Comparison of ENCODE assay signal across 8 cellular contexts in the genomic region with DNA sequence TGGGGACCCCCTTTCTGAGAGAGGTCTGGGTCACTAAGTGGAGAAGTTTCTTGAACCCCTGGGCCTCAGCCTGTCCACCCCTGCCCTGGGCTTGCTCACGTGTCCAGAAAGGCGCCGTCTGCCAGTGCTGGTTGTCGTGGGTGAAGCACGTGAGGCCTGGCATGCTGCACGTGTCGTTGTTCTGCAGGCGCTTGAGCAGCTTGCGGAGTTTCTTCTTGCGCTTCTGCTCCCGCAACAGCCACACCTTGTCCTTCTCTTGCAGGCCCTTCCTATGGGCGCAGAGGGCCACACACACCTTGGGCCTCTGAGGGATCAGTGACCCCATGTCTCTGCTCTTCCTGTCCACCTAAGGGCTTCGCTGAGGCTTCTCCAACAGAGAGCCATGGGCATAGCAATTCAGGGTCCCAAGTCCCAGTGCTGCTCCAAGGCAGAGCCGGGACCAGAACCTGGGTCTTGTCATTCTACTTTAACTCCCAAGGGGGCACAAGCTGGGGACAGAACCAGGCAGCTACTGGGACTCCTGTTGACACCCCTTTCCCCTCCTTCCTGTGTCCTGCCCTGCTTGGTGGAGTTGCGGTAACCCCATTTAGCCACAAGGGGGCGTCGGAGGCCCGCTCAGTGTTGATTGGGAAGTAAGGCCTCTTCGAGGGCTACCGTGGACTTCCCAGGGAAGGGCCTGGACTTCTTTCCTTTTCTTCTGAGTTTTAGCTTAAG.
DNase-seq lines count a peak whose midpoint lies in the region; ATAC-seq, FAIRE-seq and TF ChIP-seq lines count a peak whose summit lies in the region.

No MANE protein-coding gene starts in this region.

- H3K9me2 ChIP-seq in Karpas-422 (replicated peaks; ENCODE audit: insufficient read depth, low read length): no peaks in the 10 kb centered on the region

- TF ChIP-seq POLR2A in thyroid gland (IDR thresholded peaks at IDR 0.05): no peak

- WGBS in thyroid gland, 2 donors: 33 to 43% methylated on average over 10 to 20 of the region's 20 CpGs

- no peaks in the 10 kb centered on the region for H3K9me3 ChIP-seq in Karpas-422 (ENCODE audit: low read length)
- H3K9me3 ChIP-seq in osteoblast (ENCODE audit: low read depth, low read length): no peaks in the 10 kb centered on the region
- H3K9me3 ChIP-seq in thyroid gland: no peaks in the 10 kb centered on the region

- no peaks in the 10 kb centered on the region for H3K4me1 ChIP-seq in Karpas-422 (ENCODE audit: low read length)
- H3K4me1 ChIP-seq in foreskin keratinocyte: peaks cover 5% of the 10 kb centered on the region
- peaks cover 3% of the 10 kb centered on the region for H3K4me1 ChIP-seq in osteoblast (ENCODE audit: insufficient read depth, low read length)
- peaks cover 0 to 8% of the 10 kb centered on the region in 2 donors for H3K4me1 ChIP-seq in thyroid gland

- DNase-seq in Karpas-422: peak; percentile 88
- DNase-seq in SHP77 treated with DMSO at 0.1 percent for 48 hours (lab: John Stamatoyannopoulos, UW): peak; percentile 18
- DNase-seq in activated T-helper 9 cell treated with anti-CD3 and anti-CD28 coated beads, Interleukin-2, amount 50 U/mL, for 16 hours (ENCODE audit: low read depth): peak; percentile 53
- DNase-seq in foreskin keratinocyte: peak; percentile 26 to 54
- DNase-seq in osteoblast (ENCODE audit: insufficient read length, low spot score, missing footprints): peak; percentile 98
- peak; percentile 68 to 80 for DNase-seq in thyroid gland
- DNase-seq in GF-D8 (lab: John Stamatoyannopoulos, UW): no peak

- peak; percentile 85 for FAIRE-seq in G401.6 (lab: Jason Lieb, UNC)

- intact Hi-C loops in thyroid gland (cut with DNase I): no loop called here

- H3K27me3 ChIP-seq in Karpas-422 (ENCODE audit: low read length) (no peaks in the 10 kb centered on the region), foreskin keratinocyte (no peaks in the 10 kb centered on the region), osteoblast (ENCODE audit: insufficient read depth, low read length) (no peaks in the 10 kb centered on the region), thyroid gland (no peaks in the 10 kb centered on the region)

- H3K4me3 ChIP-seq in Karpas-422 (ENCODE audit: low read length): no peak overlapping the region
- H3K4me3 ChIP-seq in osteoblast (ENCODE audit: insufficient read depth, low read length): no peak overlapping the region
- no peak overlapping the region for H3K4me3 ChIP-seq in thyroid gland (replicated peaks in 1 of 3)

- no peaks in the 10 kb centered on the region for H3K79me2 ChIP-seq in Karpas-422 (ENCODE audit: low read length)
- H3K79me2 ChIP-seq in osteoblast (ENCODE audit: insufficient read depth, low read length): no peaks in the 10 kb centered on the region

- TF ChIP-seq CTCF in foreskin keratinocyte (conservative IDR thresholded peaks at IDR 0.05) (peak; percentile 92), osteoblast (IDR thresholded peaks at IDR 0.05; ENCODE audit: extremely low read depth, low read depth, low read length) (peak; percentile 99), thyroid gland (IDR thresholded peaks at IDR 0.05) (peak; percentile 81 to 98 (median 88))

- H2AFZ ChIP-seq in Karpas-422 (ENCODE audit: low read length) (no peak overlapping the region), osteoblast (ENCODE audit: low read length) (no peak overlapping the region)

- no peak overlapping the region for H3K27ac ChIP-seq in Karpas-422 (ENCODE audit: low read length)
- no peak overlapping the region for H3K27ac ChIP-seq in foreskin keratinocyte
- H3K27ac ChIP-seq in osteoblast (ENCODE audit: low read depth, low read length): no peak overlapping the region
- H3K27ac ChIP-seq in thyroid gland: no peak overlapping the region

- no peaks in the 10 kb centered on the region for H3K36me3 ChIP-seq in Karpas-422 (ENCODE audit: insufficient read depth, low read length)
- peaks cover 4% of the 10 kb centered on the region for H3K36me3 ChIP-seq in osteoblast (ENCODE audit: insufficient read depth, low read length)
- peaks cover 5 to 6% of the 10 kb centered on the region in 2 donors for H3K36me3 ChIP-seq in thyroid gland

- no peak overlapping the region for H3K9ac ChIP-seq in Karpas-422 (ENCODE audit: low read length)

- H4K20me1 ChIP-seq in Karpas-422 (ENCODE audit: insufficient read depth, low read depth, low read length) (no peaks in the 10 kb centered on the region; the same call in 1 of the 2 replicates), osteoblast (ENCODE audit: insufficient read depth, low read length) (peaks cover 2% of the 10 kb centered on the region)

- peak; percentile 77 for ATAC-seq in foreskin keratinocyte

- H3K4me2 ChIP-seq in Karpas-422 (ENCODE audit: low read depth, low read length, poor library complexity, severe bottlenecking): no peak overlapping the region
- no peak overlapping the region for H3K4me2 ChIP-seq in osteoblast (ENCODE audit: insufficient read depth, low read length)
